In the genomic region with DNA sequence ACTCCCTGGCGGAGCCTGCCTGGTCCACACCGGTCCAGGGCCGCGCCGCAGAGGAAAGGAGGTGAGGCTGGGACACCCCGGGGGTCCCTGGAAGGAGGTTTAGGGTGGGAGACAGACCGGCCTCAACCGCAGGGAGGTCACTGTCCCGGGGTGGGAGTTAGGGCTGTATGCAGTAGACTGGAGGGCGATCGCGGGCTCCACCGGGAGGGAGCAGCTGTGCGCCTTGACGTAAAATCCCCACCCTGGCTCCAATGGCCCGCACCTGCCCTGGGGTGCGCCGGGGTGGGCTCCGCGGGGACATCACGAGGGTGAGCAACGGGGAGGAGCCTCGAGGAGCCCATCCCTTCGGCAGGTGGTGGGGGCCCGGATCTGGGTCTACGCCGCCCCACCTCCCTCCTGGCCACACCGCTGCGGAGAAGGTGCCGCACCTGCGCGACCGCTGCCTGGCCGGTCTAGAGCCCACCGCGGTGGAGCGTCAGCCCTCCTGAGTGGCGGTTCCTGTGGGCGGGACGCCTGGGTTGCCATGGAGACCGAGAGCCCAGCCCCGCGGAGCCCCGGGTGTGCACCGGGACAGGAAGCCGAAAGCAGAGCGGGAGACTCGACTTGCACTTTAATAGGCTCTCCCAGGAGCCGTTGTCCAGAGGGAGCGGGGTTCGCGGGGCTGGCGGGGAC, we compare ENCODE assay signal across 9 cellular contexts.
DNase-seq lines count a peak whose midpoint lies in the region; ATAC-seq, FAIRE-seq and TF ChIP-seq lines count a peak whose summit lies in the region.
"Had no signal": no experiment of that assay in that cellular context is flagged by ENCODE, and none has a peak within 500 bp of the region (broad histone marks: within the 10 kb centered on the region; RNA-seq: fewer than 3 reads in every experiment).

No MANE protein-coding gene starts in this region.

- no peak overlapping the region for H2BK12ac ChIP-seq in mesenchymal stem cell (ENCODE audit: low read length in 2 of 2)

- no peak overlapping the region for H4K8ac ChIP-seq in mesenchymal stem cell (ENCODE audit: low read length)

- peaks cover 0 to 2% (median 0%) of the 10 kb centered on the region in 5 donors for H3K9me3 Mint-ChIP-seq in CD8-positive, alpha-beta memory T cell
- no peaks in the 10 kb centered on the region for H3K9me3 Mint-ChIP-seq in nephron

- no peak overlapping the region for H2AK5ac ChIP-seq in mesenchymal stem cell (ENCODE audit: low read length, severe bottlenecking)

- no peak overlapping the region for H4K91ac ChIP-seq in mesenchymal stem cell (ENCODE audit: low read length)

- peak overlapping the region; percentile 20 to 64 (median 59) for H3K4me3 Mint-ChIP-seq in CD8-positive, alpha-beta memory T cell
- H3K4me3 Mint-ChIP-seq in nephron: peak overlapping the region in 2 of 3 experiments; percentile 55 to 70

- H2BK5ac ChIP-seq in mesenchymal stem cell (ENCODE audit: low read depth, low read length, poor library complexity, severe bottlenecking): no peak overlapping the region

- H3K79me2 ChIP-seq in K562 (ENCODE audit: control insufficient read depth, insufficient read depth, low read length): no peaks in the 10 kb centered on the region

- TF ChIP-seq RAD21 in K562 (CRISPR knock-in tag; conservative IDR thresholded peaks at IDR 0.05 in 1 of 2, IDR thresholded peaks at IDR 0.05 in 1 of 2): no peak

- H3K36me3 Mint-ChIP-seq in CD8-positive, alpha-beta memory T cell: no peaks in the 10 kb centered on the region
- H3K36me3 Mint-ChIP-seq in nephron (ENCODE audit: low read depth): no peaks in the 10 kb centered on the region

- no peak overlapping the region for H3K27ac ChIP-seq in CD8-positive, alpha-beta memory T cell (ENCODE audit: low read depth, low read length)
- H3K27ac ChIP-seq in HUES48 (ENCODE audit: low read depth, low read length) (no peak overlapping the region), K562 (ENCODE audit: extremely low read depth, low read depth, low read length) (no peak overlapping the region), mesenchymal stem cell (ENCODE audit: low read length, poor library complexity, severe bottlenecking) (no peak overlapping the region)

- H2BK15ac ChIP-seq in mesenchymal stem cell (ENCODE audit: low read depth, poor library complexity, severe bottlenecking): no peak overlapping the region

- H3K4ac ChIP-seq in mesenchymal stem cell (ENCODE audit: low read depth in 1 of 2, low read length in 2 of 2): no peak overlapping the region

- 9% methylated on average over 42 of the region's 53 CpGs for WGBS in K562 (ENCODE audit: insufficient coverage, low coverage, missing lambda C conversion rate)
- WGBS in mesenchymal stem cell: 12% methylated on average over 44 of the region's 53 CpGs

- no TSS peak for BruUV-seq in K562 (replicated peaks; lab: Mats Ljungman, UMichigan)

- H3K23ac ChIP-seq in mesenchymal stem cell (ENCODE audit: low read length in 2 of 2): no peak overlapping the region

- no peak overlapping the region for H3K14ac ChIP-seq in mesenchymal stem cell (ENCODE audit: low read length in 2 of 2)

- TF ChIP-seq CTCF in K562 (IDR thresholded peaks at IDR 0.05 in 2 of 3, conservative IDR thresholded peaks at IDR 0.05 in 1 of 3; ENCODE audit: insufficient read depth in 2 of 3, low read depth in 1 of 3, low read length in 3 of 3) (no peak), nephron (IDR thresholded peaks at IDR 0.05; ENCODE audit: unreplicated experiment in 3 of 3) (no peak)

- H3K36me3 ChIP-seq in CD8-positive, alpha-beta memory T cell (ENCODE audit: insufficient read depth, low read length): no peaks in the 10 kb centered on the region
- H3K36me3 ChIP-seq in HUES48 (ENCODE audit: control insufficient read depth, insufficient read depth, low read length) (no peaks in the 10 kb centered on the region), K562 (ENCODE audit: control insufficient read depth, insufficient read depth, low read length) (no peaks in the 10 kb centered on the region), mesenchymal stem cell (ENCODE audit: control insufficient read depth in 1 of 2, insufficient read depth in 2 of 2, low read depth in 1 of 2, low read length in 2 of 2) (no peaks in the 10 kb centered on the region)

- no peak for FAIRE-seq in K562 (lab: Jason Lieb, UNC)

- 0 out of 2 replicates have a peak, but pooled peaks cover 2% of the 10 kb centered on the region for H4K20me1 ChIP-seq in K562 (replicated peaks; ENCODE audit: control insufficient read depth, insufficient read depth, low read length)

- in situ Hi-C loops in K562 (cut with MboI): no loop called here

- H3K27me3 ChIP-seq in CD8-positive, alpha-beta memory T cell (ENCODE audit: insufficient read depth, low read length, poor library complexity, severe bottlenecking): peaks cover 9% of the 10 kb centered on the region
- H3K27me3 ChIP-seq in HUES48 (ENCODE audit: control insufficient read depth, insufficient read depth, low read length): peaks cover 56% of the 10 kb centered on the region
- peaks cover 0 to 63% of the 10 kb centered on the region in 2 experiments; a peak in 3 of 5 replicates for H3K27me3 ChIP-seq in K562 (ENCODE audit: control insufficient read depth in 2 of 2, insufficient read depth in 2 of 2, low read length in 2 of 2)
- peaks cover 84 to 92% of the 10 kb centered on the region in 2 experiments for H3K27me3 ChIP-seq in mesenchymal stem cell (ENCODE audit: control insufficient read depth in 1 of 2, insufficient read depth in 1 of 2, low read length in 2 of 2)

- no peak overlapping the region for H2AFZ ChIP-seq in K562 (ENCODE audit: low read depth, low read length)
- no peak overlapping the region for H2AFZ ChIP-seq in mesenchymal stem cell (ENCODE audit: low read depth, low read length)

- H3K79me1 ChIP-seq in mesenchymal stem cell (replicated peaks; ENCODE audit: low read length, poor library complexity, severe bottlenecking): no peaks in the 10 kb centered on the region

- H3K9ac ChIP-seq in HUES48 (ENCODE audit: low read depth, low read length) (no peak overlapping the region), K562 (ENCODE audit: insufficient read depth in 1 of 2, low read depth in 2 of 2, low read length in 2 of 2) (no peak overlapping the region), mesenchymal stem cell (ENCODE audit: low read length) (no peak overlapping the region)

- H3K4me3 ChIP-seq in CD8-positive, alpha-beta memory T cell (ENCODE audit: low read length): no peak overlapping the region
- H3K4me3 ChIP-seq in HUES48 (ENCODE audit: low read depth, low read length) (peak overlapping the region; percentile 60), K562 (no peak overlapping the region), mesenchymal stem cell (ENCODE audit: insufficient read depth in 1 of 2, low read depth in 1 of 2, low read length in 2 of 2) (no peak overlapping the region)

- peaks cover 30 to 57% of the 10 kb centered on the region in 2 donors for H3K27me3 Mint-ChIP-seq in CD8-positive, alpha-beta memory T cell
- peaks cover 93% of the 10 kb centered on the region for H3K27me3 Mint-ChIP-seq in nephron (ENCODE audit: low read depth)

- no peak for TF ChIP-seq POLR2A in K562 (conservative IDR thresholded peaks at IDR 0.05)

- peak overlapping the region in 1 of 8 donors; percentile 43 for H3K27ac Mint-ChIP-seq in CD8-positive, alpha-beta memory T cell
- no peak overlapping the region for H3K27ac Mint-ChIP-seq in nephron

- ATAC-seq in K562: peak; percentile 39; the same call in 1 of the 3 replicates
- ATAC-seq in GM21786 (IDR thresholded peaks at IDR 0.05; ENCODE audit: unreplicated experiment): no peak
- ATAC-seq in HG02852 (IDR thresholded peaks at IDR 0.05; ENCODE audit: unreplicated experiment): no peak

- no peaks in the 10 kb centered on the region for H3K9me3 ChIP-seq in CD8-positive, alpha-beta memory T cell (ENCODE audit: low read length)
- H3K9me3 ChIP-seq in HUES48 (ENCODE audit: control insufficient read depth, insufficient read depth, low read length): 0 out of 2 replicates have a peak, but pooled peaks cover 2% of the 10 kb centered on the region
- no peaks in the 10 kb centered on the region for H3K9me3 ChIP-seq in K562 (replicated peaks; ENCODE audit: control insufficient read depth, insufficient read depth, low read depth, low read length)
- no peaks in the 10 kb centered on the region for H3K9me3 ChIP-seq in mesenchymal stem cell (ENCODE audit: control insufficient read depth, low read length)

- no peaks in the 10 kb centered on the region for H3K4me1 ChIP-seq in CD8-positive, alpha-beta memory T cell (ENCODE audit: insufficient read depth, low read length)
- peaks cover 4% of the 10 kb centered on the region; the same call in 1 of the 2 replicates for H3K4me1 ChIP-seq in HUES48 (ENCODE audit: control insufficient read depth, insufficient read depth, low read length)
- peaks cover 0 to 15% of the 10 kb centered on the region in 2 experiments; a peak in 2 of 5 replicates for H3K4me1 ChIP-seq in K562 (replicated peaks in 1 of 2; ENCODE audit: control insufficient read depth in 2 of 2, insufficient read depth in 2 of 2, low read length in 2 of 2)
- H3K4me1 ChIP-seq in mesenchymal stem cell (ENCODE audit: control insufficient read depth, insufficient read depth, low read depth, low read length): peaks cover 10% of the 10 kb centered on the region

- no peaks in the 10 kb centered on the region for H3K9me1 ChIP-seq in K562 (ENCODE audit: control insufficient read depth, insufficient read depth, low read length)

- CTCF ChIA-PET in CD8-positive, alpha-beta memory T cell (lab: Charles Lee): no interaction called here
- CTCF ChIA-PET in K562 (lab: Yijun Ruan, JAX; ENCODE audit: low intra/inter-chr PET ratio): no interaction called here

- no peak overlapping the region for H3K18ac ChIP-seq in mesenchymal stem cell (ENCODE audit: low read depth in 1 of 2, low read length in 2 of 2)

- H2BK120ac ChIP-seq in mesenchymal stem cell (ENCODE audit: low read depth, low read length): no peak overlapping the region

- intact Hi-C loops in K562 (cut with micrococcal nuclease): no loop called here

- peaks cover 6 to 16% (median 7%) of the 10 kb centered on the region in 3 donors for H3K4me1 Mint-ChIP-seq in CD8-positive, alpha-beta memory T cell
- H3K4me1 Mint-ChIP-seq in nephron: peaks cover 9% of the 10 kb centered on the region

- TF ChIP-seq EP300 in K562 (IDR thresholded peaks at IDR 0.05; ENCODE audit: low read length): no peak

- peak in 3 of 5 donors; percentile 15 to 52 (median 28) for DNase-seq in CD8-positive, alpha-beta memory T cell
- DNase-seq in K562 (ENCODE audit: extremely low read depth in 1 of 4, low spot score in 3 of 4): peak in 3 of 4 experiments; percentile 7 to 53 (median 44)
- no peak for DNase-seq in mesenchymal stem cell
- no peak for DNase-seq in NOMO-1 (lab: John Stamatoyannopoulos, UW; ENCODE audit: unreplicated experiment in 2 of 2)
- DNase-seq: activated T-cell treated with anti-CD3 and anti-CD28 coated beads, Interleukin-2, amount 50 U/mL, for 1 hour had no signal

- POLR2A ChIA-PET in CD8-positive, alpha-beta memory T cell (lab: Charles Lee): no interaction called here
- POLR2A ChIA-PET in K562 (lab: Yijun Ruan, JAX): no interaction called here

- H3K4me2 ChIP-seq in K562 (ENCODE audit: insufficient read depth, low read length) (no peak overlapping the region), mesenchymal stem cell (ENCODE audit: low read length, poor library complexity, severe bottlenecking) (no peak overlapping the region)

Comparison
In these comparisons a context has a peak if more than half of its experiments do, and no peak if none do; other contexts are left out.
1. DNase-seq: peak in CD8-positive, alpha-beta memory T cell (3 of 5) and K562 (3 of 4); none in mesenchymal stem cell (single experiment) and NOMO-1 (0 of 2).